In the genomic region with DNA sequence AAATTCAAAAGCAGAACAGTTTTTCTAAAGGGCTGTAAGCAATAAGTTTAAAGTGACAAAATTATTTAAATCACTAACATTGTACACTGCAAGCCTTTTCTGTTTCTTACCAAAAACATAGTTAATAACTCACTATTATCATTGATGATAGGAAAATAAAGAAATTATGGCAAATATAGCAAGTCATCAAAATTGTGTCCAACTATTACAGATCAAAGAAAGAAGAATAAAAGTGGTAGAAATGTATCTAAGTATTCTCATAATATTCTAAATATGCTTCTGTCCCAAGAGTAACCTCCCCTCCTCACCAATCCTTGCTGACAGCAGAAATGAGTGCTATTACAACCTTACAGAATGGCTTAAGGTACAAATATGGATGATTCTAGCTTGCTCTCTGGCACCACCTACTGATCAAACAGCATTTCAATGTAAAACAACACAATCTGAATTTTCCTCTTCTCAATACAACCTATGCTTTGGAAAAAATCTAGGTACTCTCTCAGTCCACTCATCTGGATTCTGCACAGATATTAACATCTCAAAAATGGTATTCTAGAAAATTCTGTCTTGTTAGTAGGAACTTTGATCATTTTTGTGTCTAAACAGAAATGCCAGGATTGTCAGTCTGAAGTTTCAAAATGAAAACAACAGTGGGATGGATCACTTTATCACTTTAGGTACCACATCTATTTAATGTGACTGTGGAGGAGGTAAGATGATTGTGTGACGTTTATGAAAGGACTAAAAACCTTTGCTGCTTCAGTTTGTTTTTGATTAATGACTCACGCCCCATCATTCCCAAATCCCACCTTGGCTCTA, we compare ENCODE assay signal across 1 cellular context.
TF ChIP-seq lines count a peak whose summit lies in the region.

No MANE protein-coding gene starts in this region.

TF ChIP-seq in HepG2, 621 proteins besides CTCF, POLR2A, EP300 and RAD21:
- TF ChIP-seq, protein P1, sequence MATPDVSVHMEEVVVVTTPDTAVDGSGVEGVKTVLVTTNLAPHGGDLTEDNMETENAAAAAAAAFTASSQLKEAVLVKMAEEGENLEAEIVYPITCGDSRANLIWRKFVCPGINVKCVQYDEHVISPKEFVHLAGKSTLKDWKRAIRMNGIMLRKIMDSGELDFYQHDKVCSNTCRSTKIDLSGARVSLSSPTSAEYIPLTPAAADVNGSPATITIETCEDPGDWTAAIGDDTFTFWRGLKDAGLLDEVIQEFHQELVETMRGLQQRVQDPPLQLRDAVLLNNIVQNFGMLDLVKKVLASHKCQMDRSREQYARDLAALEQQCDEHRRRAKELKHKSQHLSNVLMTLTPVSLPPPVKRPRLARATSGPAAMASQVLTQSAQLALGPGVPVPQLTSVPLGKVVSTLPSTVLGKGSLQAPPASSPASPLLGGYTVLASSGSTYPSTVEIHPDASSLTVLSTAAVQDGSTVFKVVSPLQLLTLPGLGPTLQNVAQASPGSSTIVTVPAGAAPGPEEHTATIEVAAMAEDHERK (CRISPR knock-in tag; IDR thresholded peaks at IDR 0.05; ENCODE audit: low read depth) = no peak
- TF ChIP-seq DNMT1 (CRISPR knock-in tag; IDR thresholded peaks at IDR 0.05) (no peak), CCAR2 (optimal IDR thresholded peaks at IDR 0.05; ENCODE audit: low read depth, low read length) (no peak), ZKSCAN8 (CRISPR knock-in tag; IDR thresholded peaks at IDR 0.05; ENCODE audit: borderline replicate concordance) (0 out of 2 replicates have a peak, but pooled peaks have one; percentile 3), CREM (IDR thresholded peaks at IDR 0.05) (0 out of 2 replicates have a peak, but pooled peaks have one; percentile 16), CREM (CRISPR knock-in tag; IDR thresholded peaks at IDR 0.05) (no peak), TGIF2 (CRISPR knock-in tag; IDR thresholded peaks at IDR 0.05) (no peak), ZFP36 (IDR thresholded peaks at IDR 0.05; ENCODE audit: borderline replicate concordance, low read depth, low read length, partially characterized antibody) (no peak), ZNF337 (CRISPR knock-in tag; IDR thresholded peaks at IDR 0.05; ENCODE audit: borderline replicate concordance, low read depth) (no peak), GTF2F1 (IDR thresholded peaks at IDR 0.05; ENCODE audit: low read length) (no peak), ISL2 (CRISPR knock-in tag; IDR thresholded peaks at IDR 0.05) (0 out of 2 replicates have a peak, but pooled peaks have one; percentile 16), SMC3 (IDR thresholded peaks at IDR 0.05; ENCODE audit: low read length) (peak; percentile 71; the same call in 1 of the 2 replicates), FOXA3 (CRISPR knock-in tag; IDR thresholded peaks at IDR 0.05) (0 out of 2 replicates have a peak, but pooled peaks have one; percentile 7), MAFK (conservative IDR thresholded peaks at IDR 0.05 in 1 of 2, IDR thresholded peaks at IDR 0.05 in 1 of 2; ENCODE audit: low read length in 2 of 2) (peak; percentile 66 to 81), ZSCAN9 (CRISPR knock-in tag; IDR thresholded peaks at IDR 0.05; ENCODE audit: borderline replicate concordance) (0 out of 2 replicates have a peak, but pooled peaks have one; percentile 22), POLR2G (IDR thresholded peaks at IDR 0.05; ENCODE audit: low read depth, low read length) (no peak), KLF6 (CRISPR knock-in tag; IDR thresholded peaks at IDR 0.05) (0 out of 2 replicates have a peak, but pooled peaks have one; percentile 32), MEIS1 (CRISPR knock-in tag; IDR thresholded peaks at IDR 0.05; ENCODE audit: borderline replicate concordance) (no peak), KLF16 (CRISPR knock-in tag; IDR thresholded peaks at IDR 0.05) (peak in 1 of 2 experiments; percentile 52; a peak in 1 of 4 replicates), ESRRA (CRISPR knock-in tag; IDR thresholded peaks at IDR 0.05; ENCODE audit: low read depth) (no peak), ZNF329 (CRISPR knock-in tag; IDR thresholded peaks at IDR 0.05; ENCODE audit: low read depth) (no peak), RAD51 (IDR thresholded peaks at IDR 0.05; ENCODE audit: borderline replicate concordance) (no peak), ADNP (CRISPR knock-in tag; IDR thresholded peaks at IDR 0.05) (no peak), MAFF (IDR thresholded peaks at IDR 0.05; ENCODE audit: low read depth, low read length) (peak; percentile 64), STAG1 (CRISPR knock-in tag; IDR thresholded peaks at IDR 0.05) (peak; percentile 64)
- TF ChIP-seq, protein P2, sequence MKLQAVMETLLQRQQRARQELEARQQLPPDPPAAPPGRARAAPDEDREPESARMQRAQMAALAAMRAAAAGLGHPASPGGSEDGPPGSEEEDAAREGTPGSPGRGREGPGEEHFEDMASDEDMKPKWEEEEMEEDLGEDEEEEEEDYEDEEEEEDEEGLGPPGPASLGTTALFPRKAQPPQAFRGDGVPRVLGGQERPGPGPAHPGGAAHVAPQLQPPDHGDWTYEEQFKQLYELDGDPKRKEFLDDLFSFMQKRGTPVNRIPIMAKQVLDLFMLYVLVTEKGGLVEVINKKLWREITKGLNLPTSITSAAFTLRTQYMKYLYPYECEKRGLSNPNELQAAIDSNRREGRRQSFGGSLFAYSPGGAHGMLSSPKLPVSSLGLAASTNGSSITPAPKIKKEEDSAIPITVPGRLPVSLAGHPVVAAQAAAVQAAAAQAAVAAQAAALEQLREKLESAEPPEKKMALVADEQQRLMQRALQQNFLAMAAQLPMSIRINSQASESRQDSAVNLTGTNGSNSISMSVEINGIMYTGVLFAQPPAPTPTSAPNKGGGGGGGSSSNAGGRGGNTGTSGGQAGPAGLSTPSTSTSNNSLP (IDR thresholded peaks at IDR 0.05; ENCODE audit: low read depth, low read length) = peak; percentile 78
- TF ChIP-seq, protein P3, sequence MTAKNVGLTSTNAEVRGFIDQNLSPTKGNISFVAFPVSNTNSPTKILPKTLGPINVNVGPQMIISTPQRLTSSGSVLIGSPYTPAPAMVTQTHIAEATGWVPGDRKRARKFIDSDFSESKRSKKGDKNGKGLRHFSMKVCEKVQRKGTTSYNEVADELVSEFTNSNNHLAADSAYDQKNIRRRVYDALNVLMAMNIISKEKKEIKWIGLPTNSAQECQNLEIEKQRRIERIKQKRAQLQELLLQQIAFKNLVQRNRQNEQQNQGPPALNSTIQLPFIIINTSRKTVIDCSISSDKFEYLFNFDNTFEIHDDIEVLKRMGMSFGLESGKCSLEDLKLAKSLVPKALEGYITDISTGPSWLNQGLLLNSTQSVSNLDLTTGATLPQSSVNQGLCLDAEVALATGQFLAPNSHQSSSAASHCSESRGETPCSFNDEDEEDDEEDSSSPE (CRISPR knock-in tag; IDR thresholded peaks at IDR 0.05) = no peak
- TF ChIP-seq, protein P4, sequence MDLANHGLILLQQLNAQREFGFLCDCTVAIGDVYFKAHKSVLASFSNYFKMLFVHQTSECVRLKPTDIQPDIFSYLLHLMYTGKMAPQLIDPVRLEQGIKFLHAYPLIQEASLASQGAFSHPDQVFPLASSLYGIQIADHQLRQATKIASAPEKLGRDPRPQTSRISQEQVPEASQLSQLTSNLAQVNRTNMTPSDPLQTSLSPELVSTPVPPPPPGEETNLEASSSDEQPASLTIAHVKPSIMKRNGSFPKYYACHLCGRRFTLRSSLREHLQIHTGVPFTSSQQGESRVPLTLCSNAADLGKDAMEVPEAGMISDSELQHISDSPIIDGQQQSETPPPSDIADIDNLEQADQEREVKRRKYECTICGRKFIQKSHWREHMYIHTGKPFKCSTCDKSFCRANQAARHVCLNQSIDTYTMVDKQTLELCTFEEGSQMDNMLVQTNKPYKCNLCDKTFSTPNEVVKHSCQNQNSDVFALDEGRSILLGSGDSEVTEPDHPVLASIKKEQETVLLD (CRISPR knock-in tag; IDR thresholded peaks at IDR 0.05; ENCODE audit: low read depth) = no peak
- TF ChIP-seq, protein P5, sequence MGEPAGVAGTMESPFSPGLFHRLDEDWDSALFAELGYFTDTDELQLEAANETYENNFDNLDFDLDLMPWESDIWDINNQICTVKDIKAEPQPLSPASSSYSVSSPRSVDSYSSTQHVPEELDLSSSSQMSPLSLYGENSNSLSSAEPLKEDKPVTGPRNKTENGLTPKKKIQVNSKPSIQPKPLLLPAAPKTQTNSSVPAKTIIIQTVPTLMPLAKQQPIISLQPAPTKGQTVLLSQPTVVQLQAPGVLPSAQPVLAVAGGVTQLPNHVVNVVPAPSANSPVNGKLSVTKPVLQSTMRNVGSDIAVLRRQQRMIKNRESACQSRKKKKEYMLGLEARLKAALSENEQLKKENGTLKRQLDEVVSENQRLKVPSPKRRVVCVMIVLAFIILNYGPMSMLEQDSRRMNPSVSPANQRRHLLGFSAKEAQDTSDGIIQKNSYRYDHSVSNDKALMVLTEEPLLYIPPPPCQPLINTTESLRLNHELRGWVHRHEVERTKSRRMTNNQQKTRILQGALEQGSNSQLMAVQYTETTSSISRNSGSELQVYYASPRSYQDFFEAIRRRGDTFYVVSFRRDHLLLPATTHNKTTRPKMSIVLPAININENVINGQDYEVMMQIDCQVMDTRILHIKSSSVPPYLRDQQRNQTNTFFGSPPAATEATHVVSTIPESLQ (CRISPR knock-in tag; conservative IDR thresholded peaks at IDR 0.05) = no peak
- TF ChIP-seq, protein P6, sequence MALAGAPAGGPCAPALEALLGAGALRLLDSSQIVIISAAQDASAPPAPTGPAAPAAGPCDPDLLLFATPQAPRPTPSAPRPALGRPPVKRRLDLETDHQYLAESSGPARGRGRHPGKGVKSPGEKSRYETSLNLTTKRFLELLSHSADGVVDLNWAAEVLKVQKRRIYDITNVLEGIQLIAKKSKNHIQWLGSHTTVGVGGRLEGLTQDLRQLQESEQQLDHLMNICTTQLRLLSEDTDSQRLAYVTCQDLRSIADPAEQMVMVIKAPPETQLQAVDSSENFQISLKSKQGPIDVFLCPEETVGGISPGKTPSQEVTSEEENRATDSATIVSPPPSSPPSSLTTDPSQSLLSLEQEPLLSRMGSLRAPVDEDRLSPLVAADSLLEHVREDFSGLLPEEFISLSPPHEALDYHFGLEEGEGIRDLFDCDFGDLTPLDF (CRISPR knock-in tag; IDR thresholded peaks at IDR 0.05) = 0 out of 2 replicates have a peak, but pooled peaks have one; percentile 38
- TF ChIP-seq, protein P7, sequence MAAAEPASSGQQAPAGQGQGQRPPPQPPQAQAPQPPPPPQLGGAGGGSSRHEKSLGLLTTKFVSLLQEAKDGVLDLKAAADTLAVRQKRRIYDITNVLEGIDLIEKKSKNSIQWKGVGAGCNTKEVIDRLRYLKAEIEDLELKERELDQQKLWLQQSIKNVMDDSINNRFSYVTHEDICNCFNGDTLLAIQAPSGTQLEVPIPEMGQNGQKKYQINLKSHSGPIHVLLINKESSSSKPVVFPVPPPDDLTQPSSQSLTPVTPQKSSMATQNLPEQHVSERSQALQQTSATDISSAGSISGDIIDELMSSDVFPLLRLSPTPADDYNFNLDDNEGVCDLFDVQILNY (CRISPR knock-in tag; conservative IDR thresholded peaks at IDR 0.05) = no peak
- TF ChIP-seq, protein P8, sequence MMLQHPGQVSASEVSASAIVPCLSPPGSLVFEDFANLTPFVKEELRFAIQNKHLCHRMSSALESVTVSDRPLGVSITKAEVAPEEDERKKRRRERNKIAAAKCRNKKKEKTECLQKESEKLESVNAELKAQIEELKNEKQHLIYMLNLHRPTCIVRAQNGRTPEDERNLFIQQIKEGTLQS (CRISPR knock-in tag; IDR thresholded peaks at IDR 0.05) = no peak
